9 cellular contexts compared by ENCODE assay signal in the genomic region with DNA sequence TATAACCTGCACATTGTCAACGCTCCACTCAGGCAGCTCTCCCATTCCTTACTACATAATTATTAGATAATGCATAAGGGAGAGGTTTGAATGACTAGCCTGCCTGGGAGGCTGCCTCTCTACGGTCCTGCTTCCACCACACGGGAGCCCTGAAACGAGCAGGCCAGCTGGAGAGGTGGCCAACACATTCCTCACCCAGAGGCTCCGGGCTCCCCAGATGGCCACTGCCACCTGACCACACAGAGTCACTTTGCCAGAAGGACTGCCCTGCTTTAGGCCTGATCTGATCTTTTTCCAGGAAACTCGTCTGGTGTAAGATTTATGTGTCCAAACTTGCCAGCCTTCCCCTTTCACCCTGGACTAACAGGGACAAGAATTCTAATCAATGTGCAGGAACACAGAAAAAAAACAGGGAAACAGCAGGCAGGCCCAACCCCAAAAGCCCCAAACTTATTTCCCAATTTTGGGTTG. TPM values are rescaled to one million over a fixed set of nuclear protein-coding genes. Genes with fewer than 3 reads are reported as not detected.
DNase-seq lines count a peak whose midpoint lies in the region; ATAC-seq and TF ChIP-seq lines count a peak whose summit lies in the region.
"Had no signal": no experiment of that assay in that cellular context is flagged by ENCODE, and none has a peak within 500 bp of the region (broad histone marks: within the 10 kb centered on the region; RNA-seq: fewer than 3 reads in every experiment).

No MANE protein-coding gene starts in this region.

- TF ChIP-seq POLR2A in breast epithelium (IDR thresholded peaks at IDR 0.05) (no peak), uterus (IDR thresholded peaks at IDR 0.05) (no peak)

- TF ChIP-seq CTCF in breast epithelium (IDR thresholded peaks at IDR 0.05) (no peak), uterus (IDR thresholded peaks at IDR 0.05) (no peak)

- DNase-seq in Right ventricle myocardium inferior (ENCODE audit: missing footprints) (no peak), cardiac septum (ENCODE audit: low spot score) (no peak), breast epithelium (ENCODE audit: low spot score in 2 of 2) (peak; percentile 61 to 67), medulla oblongata (ENCODE audit: extremely low spot score) (peak; percentile 72), AML-193 (lab: John Stamatoyannopoulos, UW) (no peak), uterus (no peak), GM19240 (ENCODE audit: insufficient read length, low spot score) (no peak)
- DNase-seq: foreskin fibroblast had no signal

- intact Hi-C loops in Right ventricle myocardium inferior (cut with DNase I) (loop anchor here (10.0 kb wide), 1 partner anchor 144 kb away; no protein-coding TSS in a partner anchor), cardiac septum (cut with DNase I) (no loop called here), breast epithelium (cut with DNase I; ENCODE audit: low total_unique reads) (no loop called here), uterus (cut with DNase I; ENCODE audit: low total_unique reads) (no loop called here)

- H3K4me3 ChIP-seq in breast epithelium (peak overlapping the region in 2 of 3 donors; percentile 44 to 56), urinary bladder (ENCODE audit: low read depth, low read length) (no peak overlapping the region), uterus (peak overlapping the region in 1 of 2 donors; percentile 32)

- H3K4me1 ChIP-seq in breast epithelium (no peaks in the 10 kb centered on the region), urinary bladder (ENCODE audit: insufficient read depth) (no peaks in the 10 kb centered on the region), uterus (no peaks in the 10 kb centered on the region)

- H3K36me3 ChIP-seq in breast epithelium, result no peaks in the 10 kb centered on the region
- H3K36me3 ChIP-seq in urinary bladder (ENCODE audit: insufficient read depth), result no peaks in the 10 kb centered on the region
- H3K36me3 ChIP-seq in uterus, result no peaks in the 10 kb centered on the region

- ATAC-seq in Right ventricle myocardium inferior, result peak; percentile 76

- H3K27ac ChIP-seq in breast epithelium (peak overlapping the region; percentile 80 to 85), urinary bladder (ENCODE audit: low read depth) (peak overlapping the region; percentile 26), uterus (peak overlapping the region in 1 of 2 donors; percentile 66)

- WGBS in urinary bladder, result 43% methylated on average over 6 of the region's 6 CpGs

- H3K9me3 ChIP-seq in breast epithelium (no peaks in the 10 kb centered on the region), uterus (no peaks in the 10 kb centered on the region)

- H3K27me3 ChIP-seq in breast epithelium (no peaks in the 10 kb centered on the region), uterus (no peaks in the 10 kb centered on the region)

RNA-seq across cellular contexts. Expression of a gene that starts 27.8 kb away (rescaled TPM):
- 6.5 TPM for total RNA-seq in Right ventricle myocardium inferior
- 3.7 TPM for total RNA-seq in cardiac septum
- total RNA-seq in breast epithelium, result 10 to 100 TPM in 1 of 3 donors, 1 to 10 TPM in 2; 3.5 to 13.5 (median 9.2) TPM
- total RNA-seq in urinary bladder, result 2.8 TPM
- polyA plus RNA-seq in urinary bladder, result 3.1 TPM
- 1 to 10 TPM in 3 of 4 donors, under 1 TPM in 1; 0.51 to 7.6 (median 2.9) TPM for total RNA-seq in uterus

Comparison
In these comparisons a context has a peak if more than half of its experiments do, and no peak if none do; other contexts are left out.
1. DNase-seq: peak in breast epithelium (2 of 2) and medulla oblongata (single experiment); none in Right ventricle myocardium inferior (single experiment), cardiac septum (single experiment), AML-193 (0 of 2), uterus (0 of 2) and GM19240 (single experiment).